9 cellular contexts compared by ENCODE assay signal in genomic region chr16:79597277-79597676, GRCh38. TPM values are rescaled to one million over a fixed set of nuclear protein-coding genes. Genes with fewer than 3 reads are reported as not detected.
DNase-seq lines count a peak whose midpoint lies in the region; ATAC-seq, FAIRE-seq and TF ChIP-seq lines count a peak whose summit lies in the region.
"Had no signal": no experiment of that assay in that cellular context is flagged by ENCODE, and none has a peak within 500 bp of the region (broad histone marks: within the 10 kb centered on the region; RNA-seq: fewer than 3 reads in every experiment).

No MANE protein-coding gene starts in this region.

- TF ChIP-seq CTCF in bronchial epithelial cell (IDR thresholded peaks at IDR 0.05; ENCODE audit: insufficient read depth, low read length, severe bottlenecking) (no peak), lower lobe of right lung (IDR thresholded peaks at IDR 0.05) (no peak), suprapubic skin (IDR thresholded peaks at IDR 0.05) (no peak)

- H3K4me3 Mint-ChIP-seq in activated CD4-positive, alpha-beta T cell treated with anti-CD3 and anti-CD28 coated beads, Interleukin-2, amount 10 ng/mL, durations not matched to agents 7 days and 5 days, result peak overlapping the region; percentile 78
- no peak overlapping the region for H3K4me3 Mint-ChIP-seq in stimulated activated naive B cell treated with anti-CD40 and anti-IgM and Interleukin-4, amounts not matched to agents 10 μg/mL and 1 μg/mL and 100 μg/mL, for 72 hours

- 22% methylated on average over 3 of the region's 3 CpGs for WGBS in suprapubic skin

- H3K27ac Mint-ChIP-seq in activated CD4-positive, alpha-beta T cell treated with anti-CD3 and anti-CD28 coated beads, Interleukin-2, amount 10 ng/mL, durations not matched to agents 7 days and 5 days, result peak overlapping the region; percentile 87
- no peak overlapping the region for H3K27ac Mint-ChIP-seq in stimulated activated naive B cell treated with anti-CD40 and anti-IgM and Interleukin-4, amounts not matched to agents 10 μg/mL and 1 μg/mL and 100 μg/mL, for 72 hours

- peaks cover 8% of the 10 kb centered on the region for H3K4me1 ChIP-seq in lower lobe of right lung
- H3K4me1 ChIP-seq in suprapubic skin, result peaks cover 44% of the 10 kb centered on the region

- CTCF ChIA-PET in activated CD4-positive, alpha-beta T cell treated with anti-CD3 and anti-CD28 coated beads, Interleukin-2, amount 10 ng/mL, durations not matched to agents 7 days and 5 days (lab: Charles Lee), result no interaction called here

- H3K36me3 ChIP-seq in bronchial epithelial cell (ENCODE audit: control insufficient read depth, insufficient read depth, low read length) (no peaks in the 10 kb centered on the region), lower lobe of right lung (no peaks in the 10 kb centered on the region), suprapubic skin (no peaks in the 10 kb centered on the region)
- H3K36me3 ChIP-seq: MG63 had no signal

- H3K9me3 ChIP-seq in lower lobe of right lung (no peaks in the 10 kb centered on the region), suprapubic skin (no peaks in the 10 kb centered on the region)
- H3K9me3 ChIP-seq: MG63 had no signal

- no peak for TF ChIP-seq EP300 in suprapubic skin (IDR thresholded peaks at IDR 0.05)

- H3K36me3 Mint-ChIP-seq in activated CD4-positive, alpha-beta T cell treated with anti-CD3 and anti-CD28 coated beads, Interleukin-2, amount 10 ng/mL, durations not matched to agents 7 days and 5 days (ENCODE audit: low read depth), result peaks cover 27% of the 10 kb centered on the region
- no peaks in the 10 kb centered on the region for H3K36me3 Mint-ChIP-seq in stimulated activated naive B cell treated with anti-CD40 and anti-IgM and Interleukin-4, amounts not matched to agents 10 μg/mL and 1 μg/mL and 100 μg/mL, for 72 hours

- no peaks in the 10 kb centered on the region for H3K9me3 Mint-ChIP-seq in activated CD4-positive, alpha-beta T cell treated with anti-CD3 and anti-CD28 coated beads, Interleukin-2, amount 10 ng/mL, durations not matched to agents 7 days and 5 days
- H3K9me3 Mint-ChIP-seq in stimulated activated naive B cell treated with anti-CD40 and anti-IgM and Interleukin-4, amounts not matched to agents 10 μg/mL and 1 μg/mL and 100 μg/mL, for 72 hours, result no peaks in the 10 kb centered on the region

- H3K27ac ChIP-seq in lower lobe of right lung (peak overlapping the region; percentile 84), suprapubic skin (peak overlapping the region; percentile 94)

- no peak for TF ChIP-seq POLR2A in suprapubic skin (IDR thresholded peaks at IDR 0.05)

- peak overlapping the region; percentile 54 for H3K4me3 ChIP-seq in bronchial epithelial cell (ENCODE audit: low read depth, low read length)
- peak overlapping the region; percentile 73 for H3K4me3 ChIP-seq in lower lobe of right lung
- H3K4me3 ChIP-seq in suprapubic skin, result peak overlapping the region; percentile 74
- H3K4me3 ChIP-seq: MG63 had no signal

- POLR2A ChIA-PET in activated CD4-positive, alpha-beta T cell treated with anti-CD3 and anti-CD28 coated beads, Interleukin-2, amount 10 ng/mL, durations not matched to agents 7 days and 5 days (lab: Charles Lee), result interaction anchor here (0.6 kb wide), 2 partner anchors 825 to 1148 kb away, joined by 5 read pairs; no protein-coding TSS in a partner anchor

- H3K27me3 ChIP-seq in bronchial epithelial cell (ENCODE audit: control insufficient read depth, insufficient read depth, low read length) (no peaks in the 10 kb centered on the region), lower lobe of right lung (ENCODE audit: low read depth) (no peaks in the 10 kb centered on the region), suprapubic skin (no peaks in the 10 kb centered on the region)

- no peak for FAIRE-seq in bronchial epithelial cell (lab: Jason Lieb, UNC)

- no peak for DNase-seq in activated CD4-positive, alpha-beta T cell treated with anti-CD3 and anti-CD28 coated beads, Interleukin-2, amount 10 ng/mL, durations not matched to agents 7 days and 5 days
- no peak for DNase-seq in activated CD4-positive, alpha-beta T cell treated with anti-CD3 and anti-CD28 coated beads for 48 hours
- no peak for DNase-seq in bronchial epithelial cell (ENCODE audit: low read depth)
- DNase-seq in lower lobe of right lung, result no peak
- no peak for DNase-seq in suprapubic skin (ENCODE audit: low spot score in 2 of 2)
- DNase-seq in hypothalamus (lab: John Stamatoyannopoulos, UW), result no peak
- no peak for DNase-seq in stimulated activated naive B cell treated with anti-CD40 and anti-IgM and Interleukin-4, amounts not matched to agents 10 μg/mL and 1 μg/mL and 100 μg/mL, for 72 hours
- DNase-seq: MG63 had no signal

- peaks cover 39% of the 10 kb centered on the region for H3K27me3 Mint-ChIP-seq in activated CD4-positive, alpha-beta T cell treated with anti-CD3 and anti-CD28 coated beads, Interleukin-2, amount 10 ng/mL, durations not matched to agents 7 days and 5 days
- H3K27me3 Mint-ChIP-seq in stimulated activated naive B cell treated with anti-CD40 and anti-IgM and Interleukin-4, amounts not matched to agents 10 μg/mL and 1 μg/mL and 100 μg/mL, for 72 hours, result peaks cover 55 to 56% of the 10 kb centered on the region in 2 donors

- intact Hi-C loops in lower lobe of right lung (cut with DNase I), result no loop called here

- peaks cover 34% of the 10 kb centered on the region for H3K4me1 Mint-ChIP-seq in activated CD4-positive, alpha-beta T cell treated with anti-CD3 and anti-CD28 coated beads, Interleukin-2, amount 10 ng/mL, durations not matched to agents 7 days and 5 days
- H3K4me1 Mint-ChIP-seq in stimulated activated naive B cell treated with anti-CD40 and anti-IgM and Interleukin-4, amounts not matched to agents 10 μg/mL and 1 μg/mL and 100 μg/mL, for 72 hours, result peaks cover 17 to 26% of the 10 kb centered on the region in 2 donors

- ATAC-seq in lower lobe of right lung, result no peak
- no peak for ATAC-seq in GM21367 (IDR thresholded peaks at IDR 0.05; ENCODE audit: unreplicated experiment)
- ATAC-seq in stimulated activated naive B cell treated with anti-CD40 and anti-IgM and Interleukin-4, amounts not matched to agents 10 μg/mL and 1 μg/mL and 100 μg/mL, for 72 hours (replicated peaks), result no peak

RNA-seq across cellular contexts. Expression of gene MAF, which starts 3.3 kb away (rescaled TPM):
- 10 to 100 TPM; 34.4 TPM for total RNA-seq in activated CD4-positive, alpha-beta T cell treated with anti-CD3 and anti-CD28 coated beads, Interleukin-2, amount 10 ng/mL, durations not matched to agents 7 days and 5 days
- total RNA-seq in bronchial epithelial cell (4.2 and 6.3 TPM in 2 replicates), lower lobe of right lung (60.0 TPM), suprapubic skin (100 to 1,000 TPM in 3 of 4 donors, 10 to 100 TPM in 1; 83.6 to 135 (median 114) TPM)
